ENCODE assay signal across 13 cellular contexts in the genomic region with DNA sequence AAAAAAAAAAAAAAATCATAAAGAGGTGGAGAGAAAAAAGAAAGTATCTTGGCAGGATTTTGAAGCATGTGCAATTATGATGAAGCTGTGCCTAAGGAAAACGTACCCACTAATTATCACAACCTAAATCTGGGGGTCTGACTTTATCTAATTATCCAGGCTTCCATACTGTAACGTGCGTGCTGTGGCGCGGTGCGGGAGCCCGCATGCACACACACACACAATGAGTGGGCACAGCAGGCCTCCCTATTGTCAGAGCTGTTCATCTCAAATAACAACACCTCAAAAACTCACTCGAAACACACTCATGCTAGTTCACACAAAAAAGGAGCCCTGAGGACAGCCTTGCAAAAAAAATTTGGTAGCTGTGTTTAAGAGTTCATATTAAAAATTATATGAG.
DNase-seq lines count a peak whose midpoint lies in the region.
"Had no signal": no experiment of that assay in that cellular context is flagged by ENCODE, and none has a peak within 500 bp of the region (broad histone marks: within the 10 kb centered on the region; RNA-seq: fewer than 3 reads in every experiment).

No MANE protein-coding gene starts in this region.

- DNase-seq in NCI-H1417 (lab: John Stamatoyannopoulos, UW) (peak in 2 of 3 experiments; percentile 7 to 31), NCI-H1417 treated with DMSO at 0.1 percent for 48 hours (lab: John Stamatoyannopoulos, UW) (no peak), NCI-H748 (lab: John Stamatoyannopoulos, UW; ENCODE audit: unreplicated experiment) (peak; percentile 15), NCI-H748 treated with DMSO at 0.1 percent for 48 hours (lab: John Stamatoyannopoulos, UW) (no peak), retina (peak; percentile 44), NCI-H446 treated with DMSO at 0.1 percent for 48 hours (lab: John Stamatoyannopoulos, UW) (no peak)
- DNase-seq: Caco-2; CD4-positive, CD25-positive, alpha-beta regulatory T cell; CD8-positive, alpha-beta T cell; DMS153; DND-41; GM23248; H9 had no signal

Comparison
In these comparisons a context has a peak if more than half of its experiments do, and no peak if none do; other contexts are left out.
1. DNase-seq: peak in NCI-H1417 (2 of 3), NCI-H748 (single experiment) and retina (single experiment); none in NCI-H1417 treated with DMSO at 0.1 percent for 48 hours (single experiment), NCI-H748 treated with DMSO at 0.1 percent for 48 hours (single experiment) and NCI-H446 treated with DMSO at 0.1 percent for 48 hours (single experiment).